ENCODE assay signal across 29 cellular contexts in genomic region chr21:41128981-41129380, GRCh38.
"Had no signal": no experiment of that assay in that cellular context is flagged by ENCODE, and none has a peak within 500 bp of the region (broad histone marks: within the 10 kb centered on the region; RNA-seq: fewer than 3 reads in every experiment).

No MANE protein-coding gene starts in this region.

- H3K4me1 Mint-ChIP-seq: stimulated activated effector memory CD8-positive, alpha-beta T cell treated with anti-CD3 and anti-CD28 coated beads, Interleukin-12 subunit alpha, Interleukin-12 subunit beta, amount 100 ng/mL, for 72 hours; stimulated activated memory B cell treated with anti-CD40 and anti-IgM and Interleukin-4, amounts not matched to agents 10 μg/mL and 1 μg/mL and 100 μg/mL, for 72 hours had no signal

- H3K36me3 ChIP-seq: stomach, suprapubic skin, thoracic aorta, thyroid gland, tibial artery, tibial nerve, transverse colon, upper lobe of left lung, upper lobe of right lung, uterus, vagina had no signal

- H3K27ac Mint-ChIP-seq: stimulated activated effector memory CD8-positive, alpha-beta T cell treated with anti-CD3 and anti-CD28 coated beads, Interleukin-12 subunit alpha, Interleukin-12 subunit beta, amount 100 ng/mL, for 72 hours; stimulated activated memory B cell treated with anti-CD40 and anti-IgM and Interleukin-4, amounts not matched to agents 10 μg/mL and 1 μg/mL and 100 μg/mL, for 72 hours; stimulated activated naive B cell treated with anti-CD40 and anti-IgM and Interleukin-4, amounts not matched to agents 10 μg/mL and 1 μg/mL and 100 μg/mL, for 72 hours; stimulated activated naive CD8-positive, alpha-beta T cell treated with anti-CD3 and anti-CD28 coated beads, Interleukin-15, amount 100 ng/mL, for 72 hours; stimulated activated naive CD8-positive, alpha-beta T cell treated with anti-CD3 and anti-CD28 coated beads, Interleukin-15, Interleukin-2, amounts not matched to agents 100 ng/mL and 50 ng/mL, for 24 hours; type B pancreatic cell had no signal

- H3K36me3 Mint-ChIP-seq: stimulated activated effector memory CD8-positive, alpha-beta T cell treated with anti-CD3 and anti-CD28 coated beads, Interleukin-12 subunit alpha, Interleukin-12 subunit beta, amount 100 ng/mL, for 72 hours; stimulated activated naive B cell treated with anti-CD40 and anti-IgM and Interleukin-4, amounts not matched to agents 10 μg/mL and 1 μg/mL and 100 μg/mL, for 72 hours; type B pancreatic cell had no signal

- H3K4me3 ChIP-seq: stomach, suprapubic skin, testis, thoracic aorta, thyroid gland, tibial artery, tibial nerve, transverse colon, upper lobe of left lung, upper lobe of right lung, uterus, vagina had no signal

- H3K4me1 ChIP-seq: stomach, testis, thyroid gland, transverse colon, upper lobe of left lung, upper lobe of right lung, uterus, vagina had no signal

- H3K9me3 ChIP-seq: stomach, suprapubic skin, testis, thyroid gland, tibial artery, transverse colon, upper lobe of left lung, upper lobe of right lung, uterus, vagina had no signal

- H3K4me3 Mint-ChIP-seq: stimulated activated effector memory CD8-positive, alpha-beta T cell treated with anti-CD3 and anti-CD28 coated beads, Interleukin-12 subunit alpha, Interleukin-12 subunit beta, amount 100 ng/mL, for 72 hours; stimulated activated memory B cell treated with anti-CD40 and anti-IgM and Interleukin-4, amounts not matched to agents 10 μg/mL and 1 μg/mL and 100 μg/mL, for 72 hours; stimulated activated naive B cell treated with anti-CD40 and anti-IgM and Interleukin-4, amounts not matched to agents 10 μg/mL and 1 μg/mL and 100 μg/mL, for 72 hours; stimulated activated naive CD8-positive, alpha-beta T cell treated with anti-CD3 and anti-CD28 coated beads, Interleukin-15, amount 100 ng/mL, for 72 hours; stimulated activated naive CD8-positive, alpha-beta T cell treated with anti-CD3 and anti-CD28 coated beads, Interleukin-15, Interleukin-2, amounts not matched to agents 100 ng/mL and 50 ng/mL, for 24 hours; type B pancreatic cell had no signal

- H3K9me3 Mint-ChIP-seq: type B pancreatic cell had no signal

- H3K27ac ChIP-seq: stomach, suprapubic skin, testis, thoracic aorta, thyroid gland, tibial artery, tibial nerve, transverse colon, upper lobe of left lung, upper lobe of right lung, uterus, vagina had no signal

- DNase-seq: stimulated activated CD4-positive, alpha-beta T cell treated with anti-CD3 and anti-CD28 coated beads, Interleukin-2, amount 100 ng/mL, for 48 hours; stimulated activated CD4-positive, alpha-beta T cell treated with anti-CD3 and anti-CD28 coated beads, Interleukin-4, amount 100 ng/mL, for 1 hour; stimulated activated CD4-positive, alpha-beta T cell treated with anti-CD3 and anti-CD28 coated beads, Interleukin-4, amount 100 ng/mL, for 24 hours; stimulated activated CD4-positive, alpha-beta T cell treated with anti-CD3 and anti-CD28 coated beads, Interleukin-4, amount 100 ng/mL, for 4 hours; stimulated activated CD8-positive, alpha-beta memory T cell treated with anti-CD3 and anti-CD28 coated beads, Interleukin-4, amount 100 ng/mL, for 48 hours; stimulated activated naive B cell treated with anti-CD40 and anti-IgM and Interleukin-4, amounts not matched to agents 10 μg/mL and 1 μg/mL and 100 μg/mL, for 72 hours; stimulated activated naive CD4-positive, alpha-beta T cell; stimulated activated naive CD4-positive, alpha-beta T cell treated with Interleukin-2 at 50 U/mL for 16 hours; stimulated activated naive CD8-positive, alpha-beta T cell treated with anti-CD3 and anti-CD28 coated beads, Interleukin-15, amount 100 ng/mL, for 72 hours; stimulated activated naive CD8-positive, alpha-beta T cell treated with anti-CD3 and anti-CD28 coated beads, Interleukin-15, Interleukin-2, amounts not matched to agents 100 U/mL and 50 U/mL, for 24 hours; stomach; substantia nigra; testis; thyroid gland; tibial artery; transverse colon; trophoblast cell; upper lobe of left lung; upper lobe of right lung; uterus had no signal

- ATAC-seq: stimulated activated effector memory CD8-positive, alpha-beta T cell treated with anti-CD3 and anti-CD28 coated beads, Interleukin-12 subunit alpha, Interleukin-12 subunit beta, amount 100 ng/mL, for 72 hours; stimulated activated memory B cell treated with anti-CD40 and anti-IgM and Interleukin-4, amounts not matched to agents 10 μg/mL and 1 μg/mL and 100 μg/mL, for 72 hours; stimulated activated naive B cell treated with anti-CD40 and anti-IgM and Interleukin-4, amounts not matched to agents 10 μg/mL and 1 μg/mL and 100 μg/mL, for 72 hours; stimulated activated naive CD8-positive, alpha-beta T cell treated with anti-CD3 and anti-CD28 coated beads, Interleukin-15, amount 100 ng/mL, for 72 hours; stimulated activated naive CD8-positive, alpha-beta T cell treated with anti-CD3 and anti-CD28 coated beads, Interleukin-15, Interleukin-2, amounts not matched to agents 100 U/mL and 50 U/mL, for 24 hours; upper lobe of right lung had no signal

- FAIRE-seq: urothelium cell line had no signal
